In the genomic region with DNA sequence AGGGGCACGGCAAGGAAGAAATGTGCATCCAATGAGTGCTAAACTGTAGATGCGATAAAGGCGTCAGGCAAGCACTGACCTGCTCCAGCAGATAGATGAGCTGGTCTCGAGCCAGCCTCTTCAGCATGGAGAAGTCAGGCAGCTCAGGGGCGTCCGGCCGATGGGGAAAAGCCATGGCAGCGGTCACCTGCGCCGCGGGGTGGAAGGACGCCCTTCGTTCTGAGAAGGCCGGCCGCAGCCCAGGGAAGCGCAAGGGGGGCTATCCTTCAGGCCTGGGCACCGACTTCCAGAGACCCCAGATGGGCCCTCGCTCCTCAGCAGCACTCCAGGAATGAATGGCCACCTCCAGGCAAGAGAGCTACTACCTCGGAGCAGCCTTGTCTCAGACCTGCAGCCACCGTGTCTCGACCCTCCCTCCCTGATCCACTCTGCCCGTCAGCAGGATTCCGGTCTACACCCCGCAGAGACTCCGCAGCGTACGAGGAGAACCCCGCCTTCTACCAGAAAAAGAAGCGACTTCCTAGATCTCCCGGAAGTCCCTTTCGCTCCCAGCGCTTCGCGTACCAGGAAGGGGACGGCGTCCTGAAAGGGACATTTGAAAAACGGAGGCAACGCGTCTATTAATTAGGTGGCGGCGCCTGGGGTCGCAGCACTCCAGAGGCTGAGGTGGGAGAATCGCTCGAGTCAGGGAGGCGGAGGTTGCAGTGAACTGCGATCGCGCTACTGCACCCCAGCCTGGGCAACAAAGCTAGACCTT, we compare ENCODE assay signal across 1 cellular context.
A peak's percentile ranks its signal among the peaks of the same experiment; 100 is the strongest.
TF ChIP-seq lines count a peak whose summit lies in the region.

A gene (minus strand): TSS at position 520 of the 757 bp plus-strand sequence. CDS start 345 bp downstream, at position 175.

TF ChIP-seq in HepG2, 621 proteins besides CTCF, POLR2A, EP300 and RAD21 (continued from another document and continues in another):
- TF ChIP-seq, protein P1, sequence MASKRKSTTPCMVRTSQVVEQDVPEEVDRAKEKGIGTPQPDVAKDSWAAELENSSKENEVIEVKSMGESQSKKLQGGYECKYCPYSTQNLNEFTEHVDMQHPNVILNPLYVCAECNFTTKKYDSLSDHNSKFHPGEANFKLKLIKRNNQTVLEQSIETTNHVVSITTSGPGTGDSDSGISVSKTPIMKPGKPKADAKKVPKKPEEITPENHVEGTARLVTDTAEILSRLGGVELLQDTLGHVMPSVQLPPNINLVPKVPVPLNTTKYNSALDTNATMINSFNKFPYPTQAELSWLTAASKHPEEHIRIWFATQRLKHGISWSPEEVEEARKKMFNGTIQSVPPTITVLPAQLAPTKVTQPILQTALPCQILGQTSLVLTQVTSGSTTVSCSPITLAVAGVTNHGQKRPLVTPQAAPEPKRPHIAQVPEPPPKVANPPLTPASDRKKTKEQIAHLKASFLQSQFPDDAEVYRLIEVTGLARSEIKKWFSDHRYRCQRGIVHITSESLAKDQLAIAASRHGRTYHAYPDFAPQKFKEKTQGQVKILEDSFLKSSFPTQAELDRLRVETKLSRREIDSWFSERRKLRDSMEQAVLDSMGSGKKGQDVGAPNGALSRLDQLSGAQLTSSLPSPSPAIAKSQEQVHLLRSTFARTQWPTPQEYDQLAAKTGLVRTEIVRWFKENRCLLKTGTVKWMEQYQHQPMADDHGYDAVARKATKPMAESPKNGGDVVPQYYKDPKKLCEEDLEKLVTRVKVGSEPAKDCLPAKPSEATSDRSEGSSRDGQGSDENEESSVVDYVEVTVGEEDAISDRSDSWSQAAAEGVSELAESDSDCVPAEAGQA (IDR thresholded peaks at IDR 0.05; ENCODE audit: low read depth): peak; percentile 59
- TF ChIP-seq, protein P1 (CRISPR knock-in tag; IDR thresholded peaks at IDR 0.05; ENCODE audit: borderline replicate concordance): no peak
- TF ChIP-seq, protein P2, sequence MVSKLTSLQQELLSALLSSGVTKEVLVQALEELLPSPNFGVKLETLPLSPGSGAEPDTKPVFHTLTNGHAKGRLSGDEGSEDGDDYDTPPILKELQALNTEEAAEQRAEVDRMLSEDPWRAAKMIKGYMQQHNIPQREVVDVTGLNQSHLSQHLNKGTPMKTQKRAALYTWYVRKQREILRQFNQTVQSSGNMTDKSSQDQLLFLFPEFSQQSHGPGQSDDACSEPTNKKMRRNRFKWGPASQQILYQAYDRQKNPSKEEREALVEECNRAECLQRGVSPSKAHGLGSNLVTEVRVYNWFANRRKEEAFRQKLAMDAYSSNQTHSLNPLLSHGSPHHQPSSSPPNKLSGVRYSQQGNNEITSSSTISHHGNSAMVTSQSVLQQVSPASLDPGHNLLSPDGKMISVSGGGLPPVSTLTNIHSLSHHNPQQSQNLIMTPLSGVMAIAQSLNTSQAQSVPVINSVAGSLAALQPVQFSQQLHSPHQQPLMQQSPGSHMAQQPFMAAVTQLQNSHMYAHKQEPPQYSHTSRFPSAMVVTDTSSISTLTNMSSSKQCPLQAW (CRISPR knock-in tag; IDR thresholded peaks at IDR 0.05): peak; percentile 75
- TF ChIP-seq SKI (IDR thresholded peaks at IDR 0.05; ENCODE audit: partially characterized antibody): no peak
- no peak for TF ChIP-seq ZNF660 (CRISPR knock-in tag; IDR thresholded peaks at IDR 0.05; ENCODE audit: borderline replicate concordance, low read depth)
- TF ChIP-seq ZFP90 (CRISPR knock-in tag; IDR thresholded peaks at IDR 0.05; ENCODE audit: borderline replicate concordance): 0 out of 2 replicates have a peak, but pooled peaks have one; percentile 48
- TF ChIP-seq, protein P3, sequence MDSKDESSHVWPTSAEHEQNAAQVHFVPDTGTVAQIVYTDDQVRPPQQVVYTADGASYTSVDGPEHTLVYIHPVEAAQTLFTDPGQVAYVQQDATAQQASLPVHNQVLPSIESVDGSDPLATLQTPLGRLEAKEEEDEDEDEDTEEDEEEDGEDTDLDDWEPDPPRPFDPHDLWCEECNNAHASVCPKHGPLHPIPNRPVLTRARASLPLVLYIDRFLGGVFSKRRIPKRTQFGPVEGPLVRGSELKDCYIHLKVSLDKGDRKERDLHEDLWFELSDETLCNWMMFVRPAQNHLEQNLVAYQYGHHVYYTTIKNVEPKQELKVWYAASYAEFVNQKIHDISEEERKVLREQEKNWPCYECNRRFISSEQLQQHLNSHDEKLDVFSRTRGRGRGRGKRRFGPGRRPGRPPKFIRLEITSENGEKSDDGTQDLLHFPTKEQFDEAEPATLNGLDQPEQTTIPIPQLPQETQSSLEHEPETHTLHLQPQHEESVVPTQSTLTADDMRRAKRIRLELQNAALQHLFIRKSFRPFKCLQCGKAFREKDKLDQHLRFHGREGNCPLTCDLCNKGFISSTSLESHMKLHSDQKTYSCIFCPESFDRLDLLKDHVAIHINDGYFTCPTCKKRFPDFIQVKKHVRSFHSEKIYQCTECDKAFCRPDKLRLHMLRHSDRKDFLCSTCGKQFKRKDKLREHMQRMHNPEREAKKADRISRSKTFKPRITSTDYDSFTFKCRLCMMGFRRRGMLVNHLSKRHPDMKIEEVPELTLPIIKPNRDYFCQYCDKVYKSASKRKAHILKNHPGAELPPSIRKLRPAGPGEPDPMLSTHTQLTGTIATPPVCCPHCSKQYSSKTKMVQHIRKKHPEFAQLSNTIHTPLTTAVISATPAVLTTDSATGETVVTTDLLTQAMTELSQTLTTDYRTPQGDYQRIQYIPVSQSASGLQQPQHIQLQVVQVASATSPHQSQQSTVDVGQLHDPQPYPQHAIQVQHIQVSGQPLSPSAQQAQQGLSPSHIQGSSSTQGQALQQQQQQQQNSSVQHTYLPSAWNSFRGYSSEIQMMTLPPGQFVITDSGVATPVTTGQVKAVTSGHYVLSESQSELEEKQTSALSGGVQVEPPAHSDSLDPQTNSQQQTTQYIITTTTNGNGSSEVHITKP (CRISPR knock-in tag; IDR thresholded peaks at IDR 0.05; ENCODE audit: low read depth): 0 out of 2 replicates have a peak, but pooled peaks have one; percentile 44
- TF ChIP-seq, protein P4, sequence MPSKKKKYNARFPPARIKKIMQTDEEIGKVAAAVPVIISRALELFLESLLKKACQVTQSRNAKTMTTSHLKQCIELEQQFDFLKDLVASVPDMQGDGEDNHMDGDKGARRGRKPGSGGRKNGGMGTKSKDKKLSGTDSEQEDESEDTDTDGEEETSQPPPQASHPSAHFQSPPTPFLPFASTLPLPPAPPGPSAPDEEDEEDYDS (CRISPR knock-in tag; IDR thresholded peaks at IDR 0.05): peak; percentile 70
- TF ChIP-seq NFE2L1 (CRISPR knock-in tag; IDR thresholded peaks at IDR 0.05; ENCODE audit: borderline replicate concordance): no peak
- TF ChIP-seq, protein P5, sequence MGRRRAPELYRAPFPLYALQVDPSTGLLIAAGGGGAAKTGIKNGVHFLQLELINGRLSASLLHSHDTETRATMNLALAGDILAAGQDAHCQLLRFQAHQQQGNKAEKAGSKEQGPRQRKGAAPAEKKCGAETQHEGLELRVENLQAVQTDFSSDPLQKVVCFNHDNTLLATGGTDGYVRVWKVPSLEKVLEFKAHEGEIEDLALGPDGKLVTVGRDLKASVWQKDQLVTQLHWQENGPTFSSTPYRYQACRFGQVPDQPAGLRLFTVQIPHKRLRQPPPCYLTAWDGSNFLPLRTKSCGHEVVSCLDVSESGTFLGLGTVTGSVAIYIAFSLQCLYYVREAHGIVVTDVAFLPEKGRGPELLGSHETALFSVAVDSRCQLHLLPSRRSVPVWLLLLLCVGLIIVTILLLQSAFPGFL (CRISPR knock-in tag; IDR thresholded peaks at IDR 0.05): no peak
- TF ChIP-seq FOXO1 (CRISPR knock-in tag; IDR thresholded peaks at IDR 0.05): no peak; the same call in 1 of the 2 replicates
- TF ChIP-seq ZNF790 (CRISPR knock-in tag; IDR thresholded peaks at IDR 0.05; ENCODE audit: borderline replicate concordance): no peak
- TF ChIP-seq, protein P6, sequence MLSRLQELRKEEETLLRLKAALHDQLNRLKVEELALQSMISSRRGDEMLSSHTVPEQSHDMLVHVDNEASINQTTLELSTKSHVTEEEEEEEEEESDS (CRISPR knock-in tag; IDR thresholded peaks at IDR 0.05; ENCODE audit: borderline replicate concordance): no peak
- TF ChIP-seq, protein P7, sequence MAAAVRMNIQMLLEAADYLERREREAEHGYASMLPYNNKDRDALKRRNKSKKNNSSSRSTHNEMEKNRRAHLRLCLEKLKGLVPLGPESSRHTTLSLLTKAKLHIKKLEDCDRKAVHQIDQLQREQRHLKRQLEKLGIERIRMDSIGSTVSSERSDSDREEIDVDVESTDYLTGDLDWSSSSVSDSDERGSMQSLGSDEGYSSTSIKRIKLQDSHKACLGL (CRISPR knock-in tag; IDR thresholded peaks at IDR 0.05): no peak
- peak; percentile 94; the same call in 1 of the 2 replicates for TF ChIP-seq YEATS2 (CRISPR knock-in tag; IDR thresholded peaks at IDR 0.05; ENCODE audit: borderline replicate concordance)
- TF ChIP-seq HDAC2 (CRISPR knock-in tag; IDR thresholded peaks at IDR 0.05): peak; percentile 67
- TF ChIP-seq MAFG (CRISPR knock-in tag; IDR thresholded peaks at IDR 0.05): no peak
- TF ChIP-seq, protein P8, sequence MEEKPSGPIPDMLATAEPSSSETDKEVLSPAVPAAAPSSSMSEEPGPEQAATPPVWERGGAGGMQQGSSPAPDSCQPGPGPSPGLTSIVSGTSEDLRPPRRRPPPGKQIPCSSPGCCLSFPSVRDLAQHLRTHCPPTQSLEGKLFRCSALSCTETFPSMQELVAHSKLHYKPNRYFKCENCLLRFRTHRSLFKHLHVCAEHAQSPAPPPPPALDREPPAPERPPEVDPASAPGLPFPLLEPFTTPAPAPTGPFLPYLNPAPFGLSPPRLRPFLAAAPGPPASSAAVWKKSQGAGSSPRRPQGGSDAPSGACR (CRISPR knock-in tag; IDR thresholded peaks at IDR 0.05): peak; percentile 62; the same call in 1 of the 2 replicates
- TF ChIP-seq, protein P9, sequence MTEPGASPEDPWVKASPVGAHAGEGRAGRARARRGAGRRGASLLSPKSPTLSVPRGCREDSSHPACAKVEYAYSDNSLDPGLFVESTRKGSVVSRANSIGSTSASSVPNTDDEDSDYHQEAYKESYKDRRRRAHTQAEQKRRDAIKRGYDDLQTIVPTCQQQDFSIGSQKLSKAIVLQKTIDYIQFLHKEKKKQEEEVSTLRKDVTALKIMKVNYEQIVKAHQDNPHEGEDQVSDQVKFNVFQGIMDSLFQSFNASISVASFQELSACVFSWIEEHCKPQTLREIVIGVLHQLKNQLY (CRISPR knock-in tag; IDR thresholded peaks at IDR 0.05): no peak
- TF ChIP-seq ETV5 (CRISPR knock-in tag; IDR thresholded peaks at IDR 0.05; ENCODE audit: borderline replicate concordance): peak; percentile 73
- TF ChIP-seq PLRG1 (conservative IDR thresholded peaks at IDR 0.05): no peak
- TF ChIP-seq RARG (CRISPR knock-in tag; IDR thresholded peaks at IDR 0.05; ENCODE audit: low read depth): no peak
- TF ChIP-seq, protein P10, sequence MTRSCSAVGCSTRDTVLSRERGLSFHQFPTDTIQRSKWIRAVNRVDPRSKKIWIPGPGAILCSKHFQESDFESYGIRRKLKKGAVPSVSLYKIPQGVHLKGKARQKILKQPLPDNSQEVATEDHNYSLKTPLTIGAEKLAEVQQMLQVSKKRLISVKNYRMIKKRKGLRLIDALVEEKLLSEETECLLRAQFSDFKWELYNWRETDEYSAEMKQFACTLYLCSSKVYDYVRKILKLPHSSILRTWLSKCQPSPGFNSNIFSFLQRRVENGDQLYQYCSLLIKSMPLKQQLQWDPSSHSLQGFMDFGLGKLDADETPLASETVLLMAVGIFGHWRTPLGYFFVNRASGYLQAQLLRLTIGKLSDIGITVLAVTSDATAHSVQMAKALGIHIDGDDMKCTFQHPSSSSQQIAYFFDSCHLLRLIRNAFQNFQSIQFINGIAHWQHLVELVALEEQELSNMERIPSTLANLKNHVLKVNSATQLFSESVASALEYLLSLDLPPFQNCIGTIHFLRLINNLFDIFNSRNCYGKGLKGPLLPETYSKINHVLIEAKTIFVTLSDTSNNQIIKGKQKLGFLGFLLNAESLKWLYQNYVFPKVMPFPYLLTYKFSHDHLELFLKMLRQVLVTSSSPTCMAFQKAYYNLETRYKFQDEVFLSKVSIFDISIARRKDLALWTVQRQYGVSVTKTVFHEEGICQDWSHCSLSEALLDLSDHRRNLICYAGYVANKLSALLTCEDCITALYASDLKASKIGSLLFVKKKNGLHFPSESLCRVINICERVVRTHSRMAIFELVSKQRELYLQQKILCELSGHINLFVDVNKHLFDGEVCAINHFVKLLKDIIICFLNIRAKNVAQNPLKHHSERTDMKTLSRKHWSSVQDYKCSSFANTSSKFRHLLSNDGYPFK (CRISPR knock-in tag; IDR thresholded peaks at IDR 0.05; ENCODE audit: borderline replicate concordance): peak; percentile 44; the same call in 1 of the 2 replicates
- TF ChIP-seq ZFP37 (CRISPR knock-in tag; IDR thresholded peaks at IDR 0.05; ENCODE audit: borderline replicate concordance): peak; percentile 60; the same call in 1 of the 2 replicates
- TF ChIP-seq REL (CRISPR knock-in tag; conservative IDR thresholded peaks at IDR 0.05): no peak
- peak; percentile 57 for TF ChIP-seq MED1 (CRISPR knock-in tag; IDR thresholded peaks at IDR 0.05)
